ENCODE assay signal across 2 cellular contexts in genomic region chr16:50381679-50382440, GRCh38.
TF ChIP-seq lines count a peak whose summit lies in the region.

No MANE protein-coding gene starts in this region.

TF ChIP-seq in K562, 482 proteins besides CTCF, POLR2A, EP300 and RAD21:
- TF ChIP-seq SMC3 (conservative IDR thresholded peaks at IDR 0.05; ENCODE audit: insufficient read depth, low read depth, low read length) (peak; percentile 23; the same call in 1 of the 2 replicates), ZBTB1 (CRISPR knock-in tag; IDR thresholded peaks at IDR 0.05; ENCODE audit: borderline replicate concordance, low read depth) (no peak), RBM25 (IDR thresholded peaks at IDR 0.05; ENCODE audit: low read depth, low read length, severe bottlenecking) (peak; percentile 41), SMARCA4 (IDR thresholded peaks at IDR 0.05) (no peak), KDM1A (IDR thresholded peaks at IDR 0.05) (0 out of 4 replicates have a peak, but pooled peaks of 1 of the 2 experiments have one; percentile 8)
TF ChIP-seq in K562: peak in this region for 3.

TF ChIP-seq in HepG2, 621 proteins besides CTCF, POLR2A, EP300 and RAD21 (continues in another document):
- no peak for TF ChIP-seq ZBED4 (CRISPR knock-in tag; IDR thresholded peaks at IDR 0.05; ENCODE audit: borderline replicate concordance)
- no peak for TF ChIP-seq MATR3 (CRISPR knock-in tag; IDR thresholded peaks at IDR 0.05)
- no peak for TF ChIP-seq ARNT (IDR thresholded peaks at IDR 0.05)
- TF ChIP-seq, protein P1, sequence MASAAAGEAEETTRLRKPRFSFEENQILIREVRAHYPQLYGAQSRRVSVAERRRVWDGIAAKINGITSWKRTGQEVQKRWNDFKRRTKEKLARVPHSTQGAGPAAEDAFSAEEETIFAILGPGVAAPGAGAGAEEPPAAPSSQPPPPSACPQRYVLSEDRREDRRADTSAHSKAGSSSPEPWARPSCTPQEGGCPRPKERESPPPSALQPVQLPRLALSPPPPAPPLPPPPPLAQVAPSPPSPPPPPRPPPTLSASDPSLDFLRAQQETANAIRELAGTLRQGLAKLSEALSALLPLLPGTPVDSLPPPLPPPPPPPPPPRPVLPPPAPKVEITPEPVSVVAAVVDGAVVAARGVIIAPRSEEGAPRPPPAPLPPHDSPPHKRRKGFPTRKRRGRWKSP (CRISPR knock-in tag; IDR thresholded peaks at IDR 0.05) = no peak
- peak; percentile 50; the same call in 1 of the 2 replicates for TF ChIP-seq TBX2 (CRISPR knock-in tag; IDR thresholded peaks at IDR 0.05; ENCODE audit: borderline replicate concordance)
- TF ChIP-seq TBX3 (IDR thresholded peaks at IDR 0.05; ENCODE audit: borderline replicate concordance) = no peak
- TF ChIP-seq HOXA3 (CRISPR knock-in tag; IDR thresholded peaks at IDR 0.05) = 0 out of 2 replicates have a peak, but pooled peaks have one; percentile 30
- TF ChIP-seq ZBTB33 (CRISPR knock-in tag; IDR thresholded peaks at IDR 0.05) = peak; percentile 27; the same call in 1 of the 2 replicates
- TF ChIP-seq, protein P2, sequence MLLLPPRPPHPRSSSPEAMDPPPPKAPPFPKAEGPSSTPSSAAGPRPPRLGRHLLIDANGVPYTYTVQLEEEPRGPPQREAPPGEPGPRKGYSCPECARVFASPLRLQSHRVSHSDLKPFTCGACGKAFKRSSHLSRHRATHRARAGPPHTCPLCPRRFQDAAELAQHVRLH (CRISPR knock-in tag; IDR thresholded peaks at IDR 0.05; ENCODE audit: borderline replicate concordance, low read depth) = peak; percentile 76; the same call in 1 of the 2 replicates
- 0 out of 2 replicates have a peak, but pooled peaks have one; percentile 45 for TF ChIP-seq POGZ (CRISPR knock-in tag; IDR thresholded peaks at IDR 0.05)
- TF ChIP-seq KAT7 (CRISPR knock-in tag; IDR thresholded peaks at IDR 0.05; ENCODE audit: borderline replicate concordance) = no peak
- no peak for TF ChIP-seq AGO1 (IDR thresholded peaks at IDR 0.05; ENCODE audit: low read depth, low read length, poor library complexity, severe bottlenecking)
- TF ChIP-seq ZNF232 (CRISPR knock-in tag; IDR thresholded peaks at IDR 0.05; ENCODE audit: borderline replicate concordance) = no peak
- TF ChIP-seq ZNF619 (CRISPR knock-in tag; IDR thresholded peaks at IDR 0.05) = no peak
- peak; percentile 77 for TF ChIP-seq ZMYM4 (CRISPR knock-in tag; IDR thresholded peaks at IDR 0.05)
- no peak for TF ChIP-seq ZNF101 (CRISPR knock-in tag; IDR thresholded peaks at IDR 0.05; ENCODE audit: borderline replicate concordance, low read depth)
- TF ChIP-seq, protein P3, sequence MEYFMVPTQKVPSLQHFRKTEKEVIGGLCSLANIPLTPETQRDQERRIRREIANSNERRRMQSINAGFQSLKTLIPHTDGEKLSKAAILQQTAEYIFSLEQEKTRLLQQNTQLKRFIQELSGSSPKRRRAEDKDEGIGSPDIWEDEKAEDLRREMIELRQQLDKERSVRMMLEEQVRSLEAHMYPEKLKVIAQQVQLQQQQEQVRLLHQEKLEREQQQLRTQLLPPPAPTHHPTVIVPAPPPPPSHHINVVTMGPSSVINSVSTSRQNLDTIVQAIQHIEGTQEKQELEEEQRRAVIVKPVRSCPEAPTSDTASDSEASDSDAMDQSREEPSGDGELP (IDR thresholded peaks at IDR 0.05; ENCODE audit: borderline replicate concordance, low read depth) = no peak
- TF ChIP-seq NFKB2 (CRISPR knock-in tag; IDR thresholded peaks at IDR 0.05; ENCODE audit: borderline replicate concordance) = no peak
- TF ChIP-seq KAT8 (CRISPR knock-in tag; IDR thresholded peaks at IDR 0.05) = peak; percentile 65
- no peak for TF ChIP-seq NR3C1 (CRISPR knock-in tag; IDR thresholded peaks at IDR 0.05)
- TF ChIP-seq KDM4B (CRISPR knock-in tag; IDR thresholded peaks at IDR 0.05) = peak; percentile 65; the same call in 1 of the 2 replicates
- no peak for TF ChIP-seq MIXL1 (CRISPR knock-in tag; IDR thresholded peaks at IDR 0.05)
- TF ChIP-seq HES4 (CRISPR knock-in tag; IDR thresholded peaks at IDR 0.05; ENCODE audit: borderline replicate concordance) = no peak
- TF ChIP-seq, protein P4, sequence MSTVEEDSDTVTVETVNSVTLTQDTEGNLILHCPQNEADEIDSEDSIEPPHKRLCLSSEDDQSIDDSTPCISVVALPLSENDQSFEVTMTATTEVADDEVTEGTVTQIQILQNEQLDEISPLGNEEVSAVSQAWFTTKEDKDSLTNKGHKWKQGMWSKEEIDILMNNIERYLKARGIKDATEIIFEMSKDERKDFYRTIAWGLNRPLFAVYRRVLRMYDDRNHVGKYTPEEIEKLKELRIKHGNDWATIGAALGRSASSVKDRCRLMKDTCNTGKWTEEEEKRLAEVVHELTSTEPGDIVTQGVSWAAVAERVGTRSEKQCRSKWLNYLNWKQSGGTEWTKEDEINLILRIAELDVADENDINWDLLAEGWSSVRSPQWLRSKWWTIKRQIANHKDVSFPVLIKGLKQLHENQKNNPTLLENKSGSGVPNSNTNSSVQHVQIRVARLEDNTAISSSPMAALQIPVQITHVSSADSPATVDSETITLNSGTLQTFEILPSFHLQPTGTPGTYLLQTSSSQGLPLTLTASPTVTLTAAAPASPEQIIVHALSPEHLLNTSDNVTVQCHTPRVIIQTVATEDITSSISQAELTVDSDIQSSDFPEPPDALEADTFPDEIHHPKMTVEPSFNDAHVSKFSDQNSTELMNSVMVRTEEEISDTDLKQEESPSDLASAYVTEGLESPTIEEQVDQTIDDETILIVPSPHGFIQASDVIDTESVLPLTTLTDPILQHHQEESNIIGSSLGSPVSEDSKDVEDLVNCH (CRISPR knock-in tag; IDR thresholded peaks at IDR 0.05) = no peak
- TF ChIP-seq ELF4 (CRISPR knock-in tag; IDR thresholded peaks at IDR 0.05; ENCODE audit: borderline replicate concordance) = no peak
- TF ChIP-seq, protein P5, sequence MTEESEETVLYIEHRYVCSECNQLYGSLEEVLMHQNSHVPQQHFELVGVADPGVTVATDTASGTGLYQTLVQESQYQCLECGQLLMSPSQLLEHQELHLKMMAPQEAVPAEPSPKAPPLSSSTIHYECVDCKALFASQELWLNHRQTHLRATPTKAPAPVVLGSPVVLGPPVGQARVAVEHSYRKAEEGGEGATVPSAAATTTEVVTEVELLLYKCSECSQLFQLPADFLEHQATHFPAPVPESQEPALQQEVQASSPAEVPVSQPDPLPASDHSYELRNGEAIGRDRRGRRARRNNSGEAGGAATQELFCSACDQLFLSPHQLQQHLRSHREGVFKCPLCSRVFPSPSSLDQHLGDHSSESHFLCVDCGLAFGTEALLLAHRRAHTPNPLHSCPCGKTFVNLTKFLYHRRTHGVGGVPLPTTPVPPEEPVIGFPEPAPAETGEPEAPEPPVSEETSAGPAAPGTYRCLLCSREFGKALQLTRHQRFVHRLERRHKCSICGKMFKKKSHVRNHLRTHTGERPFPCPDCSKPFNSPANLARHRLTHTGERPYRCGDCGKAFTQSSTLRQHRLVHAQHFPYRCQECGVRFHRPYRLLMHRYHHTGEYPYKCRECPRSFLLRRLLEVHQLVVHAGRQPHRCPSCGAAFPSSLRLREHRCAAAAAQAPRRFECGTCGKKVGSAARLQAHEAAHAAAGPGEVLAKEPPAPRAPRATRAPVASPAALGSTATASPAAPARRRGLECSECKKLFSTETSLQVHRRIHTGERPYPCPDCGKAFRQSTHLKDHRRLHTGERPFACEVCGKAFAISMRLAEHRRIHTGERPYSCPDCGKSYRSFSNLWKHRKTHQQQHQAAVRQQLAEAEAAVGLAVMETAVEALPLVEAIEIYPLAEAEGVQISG (CRISPR knock-in tag; IDR thresholded peaks at IDR 0.05) = peak; percentile 91
- TF ChIP-seq, protein P6, sequence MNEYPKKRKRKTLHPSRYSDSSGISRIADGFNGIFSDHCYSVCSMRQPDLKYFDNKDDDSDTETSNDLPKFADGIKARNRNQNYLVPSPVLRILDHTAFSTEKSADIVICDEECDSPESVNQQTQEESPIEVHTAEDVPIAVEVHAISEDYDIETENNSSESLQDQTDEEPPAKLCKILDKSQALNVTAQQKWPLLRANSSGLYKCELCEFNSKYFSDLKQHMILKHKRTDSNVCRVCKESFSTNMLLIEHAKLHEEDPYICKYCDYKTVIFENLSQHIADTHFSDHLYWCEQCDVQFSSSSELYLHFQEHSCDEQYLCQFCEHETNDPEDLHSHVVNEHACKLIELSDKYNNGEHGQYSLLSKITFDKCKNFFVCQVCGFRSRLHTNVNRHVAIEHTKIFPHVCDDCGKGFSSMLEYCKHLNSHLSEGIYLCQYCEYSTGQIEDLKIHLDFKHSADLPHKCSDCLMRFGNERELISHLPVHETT (CRISPR knock-in tag; conservative IDR thresholded peaks at IDR 0.05) = 0 out of 2 replicates have a peak, but pooled peaks have one; percentile 48
- TF ChIP-seq ZNF263 (CRISPR knock-in tag; IDR thresholded peaks at IDR 0.05) = no peak
- TF ChIP-seq ZBTB7B (CRISPR knock-in tag; IDR thresholded peaks at IDR 0.05) = 0 out of 2 replicates have a peak, but pooled peaks have one; percentile 55
- no peak for TF ChIP-seq ZSCAN31 (CRISPR knock-in tag; IDR thresholded peaks at IDR 0.05; ENCODE audit: low read depth)
- TF ChIP-seq RCOR2 (CRISPR knock-in tag; IDR thresholded peaks at IDR 0.05) = peak; percentile 36; the same call in 1 of the 2 replicates
- TF ChIP-seq NFYB (CRISPR knock-in tag; IDR thresholded peaks at IDR 0.05) = no peak
- TF ChIP-seq ESRRA (CRISPR knock-in tag; IDR thresholded peaks at IDR 0.05; ENCODE audit: low read depth) = no peak
- peak; percentile 63; the same call in 1 of the 2 replicates for TF ChIP-seq SAP130 (CRISPR knock-in tag; IDR thresholded peaks at IDR 0.05; ENCODE audit: low read depth)
- no peak for TF ChIP-seq MXD4 (CRISPR knock-in tag; IDR thresholded peaks at IDR 0.05)
- no peak for TF ChIP-seq GFI1 (CRISPR knock-in tag; IDR thresholded peaks at IDR 0.05; ENCODE audit: borderline replicate concordance)
- 0 out of 2 replicates have a peak, but pooled peaks have one; percentile 41 for TF ChIP-seq ZNF644 (CRISPR knock-in tag; IDR thresholded peaks at IDR 0.05; ENCODE audit: low read depth)
- TF ChIP-seq MIER2 (CRISPR knock-in tag; IDR thresholded peaks at IDR 0.05) = no peak
- 0 out of 2 replicates have a peak, but pooled peaks have one; percentile 42 for TF ChIP-seq ZBTB7A (CRISPR knock-in tag; IDR thresholded peaks at IDR 0.05)
- TF ChIP-seq ZBTB38 (CRISPR knock-in tag; IDR thresholded peaks at IDR 0.05) = no peak
- no peak for TF ChIP-seq ZNF703 (CRISPR knock-in tag; IDR thresholded peaks at IDR 0.05; ENCODE audit: borderline replicate concordance)
- TF ChIP-seq NCOR1 (IDR thresholded peaks at IDR 0.05; ENCODE audit: borderline replicate concordance, low read length) = no peak
- 0 out of 2 replicates have a peak, but pooled peaks have one; percentile 23 for TF ChIP-seq PPARG (CRISPR knock-in tag; conservative IDR thresholded peaks at IDR 0.05)
- TF ChIP-seq ZSCAN30 (CRISPR knock-in tag; IDR thresholded peaks at IDR 0.05) = no peak
- no peak for TF ChIP-seq ZNF292 (CRISPR knock-in tag; IDR thresholded peaks at IDR 0.05; ENCODE audit: borderline replicate concordance, low read depth)
- TF ChIP-seq, protein P7, sequence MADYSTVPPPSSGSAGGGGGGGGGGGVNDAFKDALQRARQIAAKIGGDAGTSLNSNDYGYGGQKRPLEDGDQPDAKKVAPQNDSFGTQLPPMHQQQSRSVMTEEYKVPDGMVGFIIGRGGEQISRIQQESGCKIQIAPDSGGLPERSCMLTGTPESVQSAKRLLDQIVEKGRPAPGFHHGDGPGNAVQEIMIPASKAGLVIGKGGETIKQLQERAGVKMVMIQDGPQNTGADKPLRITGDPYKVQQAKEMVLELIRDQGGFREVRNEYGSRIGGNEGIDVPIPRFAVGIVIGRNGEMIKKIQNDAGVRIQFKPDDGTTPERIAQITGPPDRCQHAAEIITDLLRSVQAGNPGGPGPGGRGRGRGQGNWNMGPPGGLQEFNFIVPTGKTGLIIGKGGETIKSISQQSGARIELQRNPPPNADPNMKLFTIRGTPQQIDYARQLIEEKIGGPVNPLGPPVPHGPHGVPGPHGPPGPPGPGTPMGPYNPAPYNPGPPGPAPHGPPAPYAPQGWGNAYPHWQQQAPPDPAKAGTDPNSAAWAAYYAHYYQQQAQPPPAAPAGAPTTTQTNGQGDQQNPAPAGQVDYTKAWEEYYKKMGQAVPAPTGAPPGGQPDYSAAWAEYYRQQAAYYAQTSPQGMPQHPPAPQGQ (CRISPR knock-in tag; IDR thresholded peaks at IDR 0.05; ENCODE audit: borderline replicate concordance) = no peak
- TF ChIP-seq FOXA3 (CRISPR knock-in tag; IDR thresholded peaks at IDR 0.05) = peak; percentile 77
- TF ChIP-seq ZNF563 (CRISPR knock-in tag; IDR thresholded peaks at IDR 0.05) = no peak
- TF ChIP-seq FOXK1 (CRISPR knock-in tag; IDR thresholded peaks at IDR 0.05; ENCODE audit: borderline replicate concordance, low read depth) = peak; percentile 97; the same call in 1 of the 2 replicates
- TF ChIP-seq XRCC5 (optimal IDR thresholded peaks at IDR 0.05; ENCODE audit: low read length) = peak; percentile 19
